ENCODE assay signal across 21 cellular contexts in the genomic region with DNA sequence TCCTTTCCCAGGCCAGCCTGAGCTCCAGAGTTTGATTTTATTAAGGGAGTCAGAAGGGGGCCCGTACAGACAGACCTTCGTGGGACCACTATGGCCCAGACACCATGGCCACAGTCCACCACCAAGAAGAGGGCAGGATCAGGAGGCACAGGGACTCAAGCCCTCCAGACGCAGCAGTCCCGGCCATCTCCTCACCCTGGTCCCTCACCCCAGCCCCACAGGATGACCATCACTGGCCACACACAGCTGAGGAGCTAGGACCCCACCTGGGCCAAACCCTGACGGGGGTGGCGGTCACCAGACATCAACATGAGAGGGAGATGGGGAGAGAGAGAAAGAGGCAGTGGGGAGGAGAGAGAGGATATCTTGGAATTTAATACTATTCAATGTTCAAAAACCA. TPM values are rescaled to one million over a fixed set of nuclear protein-coding genes. Genes with fewer than 3 reads are reported as not detected.
DNase-seq lines count a peak whose midpoint lies in the region; ATAC-seq and TF ChIP-seq lines count a peak whose summit lies in the region.
"Had no signal": no experiment of that assay in that cellular context is flagged by ENCODE, and none has a peak within 500 bp of the region (broad histone marks: within the 10 kb centered on the region; RNA-seq: fewer than 3 reads in every experiment).

No MANE protein-coding gene starts in this region.

- H3K79me2 ChIP-seq in osteoblast (ENCODE audit: insufficient read depth, low read length) = no peaks in the 10 kb centered on the region

- H4K20me1 ChIP-seq in osteoblast (ENCODE audit: insufficient read depth, low read length) = no peaks in the 10 kb centered on the region

- H3K36me3 ChIP-seq in osteoblast (ENCODE audit: insufficient read depth, low read length) = no peaks in the 10 kb centered on the region

- H3K9me3 Mint-ChIP-seq in activated naive CD4-positive, alpha-beta T cell treated with anti-CD3 and anti-CD28 coated beads, Interleukin-2, amount 50 U/mL, for 24 hours = no peaks in the 10 kb centered on the region
- no peaks in the 10 kb centered on the region for H3K9me3 Mint-ChIP-seq in activated naive CD4-positive, alpha-beta T cell treated with anti-CD3 and anti-CD28 coated beads for 36 hours
- H3K9me3 Mint-ChIP-seq in dendritic cell treated with granulocyte-macrophage colony-stimulating factor and Interleukin-4, amounts not matched to agents 40 ng/mL and 50 ng/mL, for 4 days = peaks cover 10% of the 10 kb centered on the region
- no peaks in the 10 kb centered on the region for H3K9me3 Mint-ChIP-seq in activated CD8-positive, alpha-beta T cell treated with anti-CD3 and anti-CD28 coated beads, Interleukin-2, amount 10 ng/mL, durations not matched to agents 7 days and 5 days (ENCODE audit: insufficient read depth)
- H3K9me3 Mint-ChIP-seq: CD4-positive, alpha-beta memory T cell; HFFc6 had no signal

- H3K4me3 ChIP-seq in osteoblast (ENCODE audit: insufficient read depth, low read length) = no peak overlapping the region
- H3K4me3 ChIP-seq: GM12878, GM23338, K562 had no signal

- peaks cover 12% of the 10 kb centered on the region for H3K27me3 ChIP-seq in osteoblast (ENCODE audit: insufficient read depth, low read length)

- no peak overlapping the region for H3K4me2 ChIP-seq in osteoblast (ENCODE audit: insufficient read depth, low read length)
- H3K4me2 ChIP-seq: GM23338 had no signal

- POLR2A ChIA-PET in activated CD8-positive, alpha-beta T cell treated with anti-CD3 and anti-CD28 coated beads, Interleukin-2, amount 10 ng/mL, durations not matched to agents 7 days and 5 days (lab: Charles Lee) = no interaction called here

- TF ChIP-seq CTCF in osteoblast (IDR thresholded peaks at IDR 0.05; ENCODE audit: extremely low read depth, low read depth, low read length) = no peak

- H2AFZ ChIP-seq in osteoblast (ENCODE audit: low read length) = no peak overlapping the region
- H2AFZ ChIP-seq: GM23338 had no signal

- intact Hi-C loops in activated naive CD4-positive, alpha-beta T cell treated with anti-CD3 and anti-CD28 coated beads for 36 hours (cut with micrococcal nuclease) = no loop called here
- intact Hi-C loops in dendritic cell treated with granulocyte-macrophage colony-stimulating factor and Interleukin-4, amounts not matched to agents 40 ng/mL and 50 ng/mL, for 4 days (cut with micrococcal nuclease) = no loop called here

- no peak for ATAC-seq in activated CD8-positive, alpha-beta T cell treated with anti-CD3 and anti-CD28 coated beads, Interleukin-2, amount 10 ng/mL, durations not matched to agents 7 days and 5 days
- ATAC-seq: GM12878, GM23338, HCT116 had no signal

- peak overlapping the region; percentile 17 for H3K27ac Mint-ChIP-seq in activated naive CD4-positive, alpha-beta T cell treated with anti-CD3 and anti-CD28 coated beads, Interleukin-2, amount 50 U/mL, for 24 hours
- H3K27ac Mint-ChIP-seq in activated naive CD4-positive, alpha-beta T cell treated with anti-CD3 and anti-CD28 coated beads for 36 hours = no peak overlapping the region
- peak overlapping the region; percentile 72 for H3K27ac Mint-ChIP-seq in dendritic cell treated with granulocyte-macrophage colony-stimulating factor and Interleukin-4, amounts not matched to agents 40 ng/mL and 50 ng/mL, for 4 days
- H3K27ac Mint-ChIP-seq in activated CD8-positive, alpha-beta T cell treated with anti-CD3 and anti-CD28 coated beads, Interleukin-2, amount 10 ng/mL, durations not matched to agents 7 days and 5 days = no peak overlapping the region
- H3K27ac Mint-ChIP-seq: B cell; CD4-positive, alpha-beta memory T cell; GM23338; HFFc6 had no signal

- no peaks in the 10 kb centered on the region for H3K4me1 Mint-ChIP-seq in activated naive CD4-positive, alpha-beta T cell treated with anti-CD3 and anti-CD28 coated beads, Interleukin-2, amount 50 U/mL, for 24 hours
- no peaks in the 10 kb centered on the region for H3K4me1 Mint-ChIP-seq in activated naive CD4-positive, alpha-beta T cell treated with anti-CD3 and anti-CD28 coated beads for 36 hours (ENCODE audit: low read depth)
- peaks cover 56% of the 10 kb centered on the region for H3K4me1 Mint-ChIP-seq in dendritic cell treated with granulocyte-macrophage colony-stimulating factor and Interleukin-4, amounts not matched to agents 40 ng/mL and 50 ng/mL, for 4 days (ENCODE audit: low read depth)
- peaks cover 22% of the 10 kb centered on the region for H3K4me1 Mint-ChIP-seq in activated CD8-positive, alpha-beta T cell treated with anti-CD3 and anti-CD28 coated beads, Interleukin-2, amount 10 ng/mL, durations not matched to agents 7 days and 5 days (ENCODE audit: low read depth)
- H3K4me1 Mint-ChIP-seq: B cell; CD4-positive, alpha-beta memory T cell; GM23338 had no signal

- H3K36me3 Mint-ChIP-seq in activated naive CD4-positive, alpha-beta T cell treated with anti-CD3 and anti-CD28 coated beads, Interleukin-2, amount 50 U/mL, for 24 hours = peaks cover 3% of the 10 kb centered on the region
- no peaks in the 10 kb centered on the region for H3K36me3 Mint-ChIP-seq in activated naive CD4-positive, alpha-beta T cell treated with anti-CD3 and anti-CD28 coated beads for 36 hours (ENCODE audit: low read depth)
- peaks cover 10% of the 10 kb centered on the region for H3K36me3 Mint-ChIP-seq in dendritic cell treated with granulocyte-macrophage colony-stimulating factor and Interleukin-4, amounts not matched to agents 40 ng/mL and 50 ng/mL, for 4 days (ENCODE audit: low read depth)
- H3K36me3 Mint-ChIP-seq in activated CD8-positive, alpha-beta T cell treated with anti-CD3 and anti-CD28 coated beads, Interleukin-2, amount 10 ng/mL, durations not matched to agents 7 days and 5 days (ENCODE audit: low read depth) = no peaks in the 10 kb centered on the region
- H3K36me3 Mint-ChIP-seq: CD4-positive, alpha-beta memory T cell had no signal

- H3K4me3 Mint-ChIP-seq in activated naive CD4-positive, alpha-beta T cell treated with anti-CD3 and anti-CD28 coated beads, Interleukin-2, amount 50 U/mL, for 24 hours = no peak overlapping the region
- H3K4me3 Mint-ChIP-seq in activated naive CD4-positive, alpha-beta T cell treated with anti-CD3 and anti-CD28 coated beads for 36 hours = no peak overlapping the region
- H3K4me3 Mint-ChIP-seq in dendritic cell treated with granulocyte-macrophage colony-stimulating factor and Interleukin-4, amounts not matched to agents 40 ng/mL and 50 ng/mL, for 4 days = no peak overlapping the region
- H3K4me3 Mint-ChIP-seq in activated CD8-positive, alpha-beta T cell treated with anti-CD3 and anti-CD28 coated beads, Interleukin-2, amount 10 ng/mL, durations not matched to agents 7 days and 5 days = no peak overlapping the region
- H3K4me3 Mint-ChIP-seq: B cell; CD4-positive, alpha-beta memory T cell; GM23338; HFFc6 had no signal

- H3K27me3 Mint-ChIP-seq in activated naive CD4-positive, alpha-beta T cell treated with anti-CD3 and anti-CD28 coated beads, Interleukin-2, amount 50 U/mL, for 24 hours = peaks cover 10% of the 10 kb centered on the region
- H3K27me3 Mint-ChIP-seq in activated naive CD4-positive, alpha-beta T cell treated with anti-CD3 and anti-CD28 coated beads for 36 hours (ENCODE audit: low read depth) = peaks cover 34% of the 10 kb centered on the region
- peaks cover 16% of the 10 kb centered on the region for H3K27me3 Mint-ChIP-seq in dendritic cell treated with granulocyte-macrophage colony-stimulating factor and Interleukin-4, amounts not matched to agents 40 ng/mL and 50 ng/mL, for 4 days
- H3K27me3 Mint-ChIP-seq in activated CD8-positive, alpha-beta T cell treated with anti-CD3 and anti-CD28 coated beads, Interleukin-2, amount 10 ng/mL, durations not matched to agents 7 days and 5 days (ENCODE audit: low read depth) = peaks cover 41% of the 10 kb centered on the region

- no peak overlapping the region for H3K27ac ChIP-seq in osteoblast (ENCODE audit: low read depth, low read length)
- H3K27ac ChIP-seq: C4-2B had no signal

- no peak for DNase-seq in activated naive CD4-positive, alpha-beta T cell treated with anti-CD3 and anti-CD28 coated beads for 36 hours
- peak; percentile 14 for DNase-seq in D341Med (ENCODE audit: low spot score)
- peak; percentile 35 for DNase-seq in osteoblast (ENCODE audit: insufficient read length, low spot score, missing footprints)
- no peak for DNase-seq in activated T-cell treated with anti-CD3 and anti-CD28 coated beads, Interleukin-2, amount 50 U/mL, for 48 hours
- DNase-seq in NCI-H1048 (lab: John Stamatoyannopoulos, UW) = no peak
- no peak for DNase-seq in activated CD8-positive, alpha-beta T cell treated with anti-CD3 and anti-CD28 coated beads, Interleukin-2, amount 10 ng/mL, durations not matched to agents 7 days and 5 days
- DNase-seq: 8988T; CD4-positive, alpha-beta memory T cell; DMS53; DND-41; EL; HFFc6; IMR-90 had no signal

- H3K9me3 ChIP-seq in osteoblast (ENCODE audit: low read depth, low read length) = no peaks in the 10 kb centered on the region

- CTCF ChIA-PET in activated naive CD4-positive, alpha-beta T cell treated with anti-CD3 and anti-CD28 coated beads for 36 hours (lab: Charles Lee) = no interaction called here
- CTCF ChIA-PET in activated CD8-positive, alpha-beta T cell treated with anti-CD3 and anti-CD28 coated beads, Interleukin-2, amount 10 ng/mL, durations not matched to agents 7 days and 5 days (lab: Charles Lee) = interaction anchor here (1.3 to 1.7 kb wide), 2 partner anchors 26 to 28 kb away, joined by 3 to 4 read pairs; no protein-coding TSS in a partner anchor

- no peaks in the 10 kb centered on the region for H3K4me1 ChIP-seq in osteoblast (ENCODE audit: insufficient read depth, low read length)

RNA-seq across cellular contexts. Expression of a gene that starts 29.2 kb away (rescaled TPM):
- 10 to 100 TPM; 57.9 to 64.1 TPM for total RNA-seq in activated naive CD4-positive, alpha-beta T cell treated with anti-CD3 and anti-CD28 coated beads for 36 hours
- total RNA-seq in osteoblast = 37.4 and 47.4 TPM in 2 replicates
- total RNA-seq in activated CD8-positive, alpha-beta T cell treated with anti-CD3 and anti-CD28 coated beads, Interleukin-2, amount 10 ng/mL, durations not matched to agents 7 days and 5 days = 10 to 100 TPM; 70.4 to 72.5 TPM

RNA-seq across cellular contexts. Expression of a gene that starts 46.5 kb away (rescaled TPM):
- total RNA-seq in activated naive CD4-positive, alpha-beta T cell treated with anti-CD3 and anti-CD28 coated beads for 36 hours = 10 to 100 TPM; 33.6 to 35.5 TPM
- 16.5 and 18.5 TPM in 2 replicates for total RNA-seq in osteoblast
- total RNA-seq in activated CD8-positive, alpha-beta T cell treated with anti-CD3 and anti-CD28 coated beads, Interleukin-2, amount 10 ng/mL, durations not matched to agents 7 days and 5 days = 10 to 100 TPM; 32.8 to 34.4 TPM

RNA-seq across cellular contexts. Expression of a gene that starts 59.8 kb away (rescaled TPM):
- 10 to 100 TPM; 22.8 to 23.0 TPM for total RNA-seq in activated naive CD4-positive, alpha-beta T cell treated with anti-CD3 and anti-CD28 coated beads for 36 hours
- 14.8 and 18.3 TPM in 2 replicates for total RNA-seq in osteoblast
- 10 to 100 TPM; 50.2 to 54.4 TPM for total RNA-seq in activated CD8-positive, alpha-beta T cell treated with anti-CD3 and anti-CD28 coated beads, Interleukin-2, amount 10 ng/mL, durations not matched to agents 7 days and 5 days

Comparison
In these comparisons a context has a peak if more than half of its experiments do, and no peak if none do; other contexts are left out.
1. H3K27ac Mint-ChIP-seq: peak in activated naive CD4-positive, alpha-beta T cell treated with anti-CD3 and anti-CD28 coated beads, Interleukin-2, amount 50 U/mL, for 24 hours (single experiment) and dendritic cell treated with granulocyte-macrophage colony-stimulating factor and Interleukin-4, amounts not matched to agents 40 ng/mL and 50 ng/mL, for 4 days (single experiment); none in activated naive CD4-positive, alpha-beta T cell treated with anti-CD3 and anti-CD28 coated beads for 36 hours (single experiment) and activated CD8-positive, alpha-beta T cell treated with anti-CD3 and anti-CD28 coated beads, Interleukin-2, amount 10 ng/mL, durations not matched to agents 7 days and 5 days (single experiment).
2. DNase-seq: peak in D341Med (single experiment) and osteoblast (single experiment); none in activated naive CD4-positive, alpha-beta T cell treated with anti-CD3 and anti-CD28 coated beads for 36 hours (single experiment), activated T-cell treated with anti-CD3 and anti-CD28 coated beads, Interleukin-2, amount 50 U/mL, for 48 hours (0 of 2), NCI-H1048 (single experiment) and activated CD8-positive, alpha-beta T cell treated with anti-CD3 and anti-CD28 coated beads, Interleukin-2, amount 10 ng/mL, durations not matched to agents 7 days and 5 days (single experiment).